19 cellular contexts compared by ENCODE assay signal in genomic region chr18:76873311-76873710, GRCh38. TPM values are rescaled to one million over a fixed set of nuclear protein-coding genes. Genes with fewer than 3 reads are reported as not detected.
A peak's percentile ranks its signal among the peaks of the same experiment; 100 is the strongest.
DNase-seq lines count a peak whose midpoint lies in the region; ATAC-seq, FAIRE-seq and TF ChIP-seq lines count a peak whose summit lies in the region.
"Had no signal": no experiment of that assay in that cellular context is flagged by ENCODE, and none has a peak within 500 bp of the region (broad histone marks: within the 10 kb centered on the region; RNA-seq: fewer than 3 reads in every experiment).

No MANE protein-coding gene starts in this region.

- H4K91ac ChIP-seq in H1 (replicated peaks; ENCODE audit: insufficient read length, low read length): no peak overlapping the region

- H3K23me2 ChIP-seq in H1 (ENCODE audit: low read depth, low read length): no peaks in the 10 kb centered on the region

- no peak overlapping the region for H2BK15ac ChIP-seq in H1 (ENCODE audit: low read length)

- no peak overlapping the region for H2AK5ac ChIP-seq in H1 (ENCODE audit: low read depth, low read length)

- H2BK12ac ChIP-seq in H1 (ENCODE audit: low read depth, low read length): no peak overlapping the region

- 95% methylated on average over 6 of the region's 6 CpGs; no CpG with 5 or more reads in 1 of the 2 experiments for WGBS in H1 (ENCODE audit: extremely low coverage in 1 of 2, insufficient coverage in 1 of 2, insufficient read length in 1 of 2, insufficient replicate concordance in 2 of 2, low coverage in 1 of 2, low lambda C conversion rate in 2 of 2, missing lambda C conversion rate in 1 of 2), 2 experiments
- WGBS in gastroesophageal sphincter (ENCODE audit: low coverage in 1 of 2), 2 donors: 57 to 79% methylated on average over 1 to 6 of the region's 6 CpGs

- TF ChIP-seq RAD21 in H1 (IDR thresholded peaks at IDR 0.05 in 1 of 2, conservative IDR thresholded peaks at IDR 0.05 in 1 of 2; ENCODE audit: low read depth in 2 of 2, low read length in 2 of 2): peak in 1 of 2 experiments; percentile 9; a peak in 1 of 4 replicates

- H3K23ac ChIP-seq in H1 (ENCODE audit: insufficient read length): no peak overlapping the region

- H2BK5ac ChIP-seq in H1 (ENCODE audit: low read depth, low read length): no peak overlapping the region; the same call in 1 of the 2 replicates

- no peak overlapping the region for H3K56ac ChIP-seq in H1 (replicated peaks; ENCODE audit: insufficient read length, low read depth, low read length)

- H3K4me1 ChIP-seq in Panc1 (ENCODE audit: control insufficient read depth, insufficient read depth, low read length): no peaks in the 10 kb centered on the region
- H3K4me1 ChIP-seq in H1 (replicated peaks in 1 of 4; ENCODE audit: control insufficient read depth in 3 of 4, insufficient read depth in 4 of 4, low read length in 3 of 4): no peaks in the 10 kb centered on the region
- no peaks in the 10 kb centered on the region for H3K4me1 ChIP-seq in gastroesophageal sphincter
- H3K4me1 ChIP-seq: HAP-1 had no signal

- FAIRE-seq in GM19239 (lab: Jason Lieb, UNC) (peak; percentile 37), H1 (lab: Jason Lieb, UNC) (no peak)
- FAIRE-seq: GM12891, GM18507, H54 had no signal

- H3K18ac ChIP-seq in H1 (ENCODE audit: extremely low read depth, low read length): no peak overlapping the region

- H2AFZ ChIP-seq in H1 (ENCODE audit: low read length): no peak overlapping the region
- H2AFZ ChIP-seq: GM23338 had no signal

- no peak overlapping the region for H4K5ac ChIP-seq in H1 (ENCODE audit: insufficient read length, low read depth, low read length)

- H3K4me3 ChIP-seq in Panc1 (ENCODE audit: low read depth in 2 of 2, low read length in 2 of 2) (no peak overlapping the region), H1 (ENCODE audit: extremely low read depth in 1 of 4, insufficient read depth in 2 of 4, low read depth in 3 of 4, low read length in 4 of 4) (no peak overlapping the region), gastroesophageal sphincter (no peak overlapping the region)
- H3K4me3 ChIP-seq: GM23338, HAP-1 had no signal

- H3K14ac ChIP-seq in H1 (ENCODE audit: insufficient read length): no peak overlapping the region

- no peak overlapping the region for H2BK120ac ChIP-seq in H1 (replicated peaks; ENCODE audit: low read depth, low read length)

- TF ChIP-seq CTCF in Panc1 (IDR thresholded peaks at IDR 0.05) (no peak), H1 (IDR thresholded peaks at IDR 0.05; ENCODE audit: control extremely low read depth in 1 of 3, insufficient read depth in 1 of 3, low read depth in 1 of 3, low read length in 3 of 3) (no peak), gastroesophageal sphincter (IDR thresholded peaks at IDR 0.05) (no peak)

- H3K79me2 ChIP-seq in H1 (ENCODE audit: control insufficient read depth in 1 of 2, insufficient read depth in 2 of 2, low read length in 2 of 2): no peaks in the 10 kb centered on the region

- H4K20me1 ChIP-seq in H1 (replicated peaks in 1 of 2; ENCODE audit: control insufficient read depth in 1 of 2, insufficient read depth in 2 of 2, low read length in 2 of 2): peaks cover 0 to 3% of the 10 kb centered on the region in 2 experiments

- H3K79me1 ChIP-seq in H1 (ENCODE audit: low read depth, low read length): no peaks in the 10 kb centered on the region

- H3K4ac ChIP-seq in H1 (replicated peaks; ENCODE audit: insufficient read length, low read depth, low read length): peak overlapping the region; percentile 16

- no peak overlapping the region for H3K4me2 ChIP-seq in H1 (ENCODE audit: insufficient read depth in 1 of 2, low read depth in 2 of 2, low read length in 2 of 2)
- H3K4me2 ChIP-seq: GM23338 had no signal

- intact Hi-C loops in Panc1 (cut with micrococcal nuclease; ENCODE audit: unreplicated experiment): no loop called here

- CTCF ChIA-PET in Panc1 (lab: Charles Lee): interaction anchor here (1.1 kb wide), 1 partner anchor 71 kb away, joined by 3 read pairs; no protein-coding TSS in a partner anchor
- CTCF ChIA-PET in H1 (lab: Charles Lee; ENCODE audit: partially characterized antibody): interaction anchor here (1.3 to 3.6 kb wide), 10 partner anchors 11 to 466 kb away, joined by 3 to 16 read pairs (median 4); no protein-coding TSS in a partner anchor

- 0 out of 7 replicates have a peak overlapping the region, but pooled peaks of 1 of the 4 experiments have one; percentile 10 for H3K9ac ChIP-seq in H1 (replicated peaks in 1 of 4; ENCODE audit: extremely low read depth in 1 of 4, low read depth in 3 of 4, low read length in 3 of 4)

- no peak overlapping the region for H2BK20ac ChIP-seq in H1 (ENCODE audit: low read length)

- no peaks in the 10 kb centered on the region for H3K9me3 ChIP-seq in Panc1 (ENCODE audit: control insufficient read depth, insufficient read depth, low read depth, low read length)
- H3K9me3 ChIP-seq in H1 (ENCODE audit: insufficient read depth in 2 of 2, low read depth in 1 of 2, low read length in 1 of 2): no peaks in the 10 kb centered on the region
- no peaks in the 10 kb centered on the region for H3K9me3 ChIP-seq in gastroesophageal sphincter
- H3K9me3 ChIP-seq: HAP-1 had no signal

- DNase-seq in GM19239 (ENCODE audit: insufficient read length, low spot score): no peak
- no peak for DNase-seq in Panc1 (ENCODE audit: low read depth, low spot score)
- DNase-seq in H1 (ENCODE audit: low read depth in 1 of 2, low spot score in 2 of 2): no peak
- DNase-seq: C1 segment of cervical spinal cord; Calu3; CD4-positive, alpha-beta memory T cell; COR-L47; DMS53; DMS79 treated with DMSO at 0.1 percent for 48 hours; GF-D8; HFFc6 had no signal

- in situ Hi-C loops in Panc1 (cut with HindIII; ENCODE audit: low pct_unique_long_range_greater_than_20kb, low sequenced_read_pairs): no loop called here

- H3K27me3 ChIP-seq in Panc1 (ENCODE audit: control insufficient read depth, insufficient read depth, low read length) (no peaks in the 10 kb centered on the region), H1 (replicated peaks in 1 of 4; ENCODE audit: control insufficient read depth in 3 of 4, extremely low read depth in 1 of 4, insufficient read depth in 3 of 4, low read length in 3 of 4) (no peaks in the 10 kb centered on the region), gastroesophageal sphincter (no peaks in the 10 kb centered on the region)

- no peak for TF ChIP-seq EP300 in H1 (IDR thresholded peaks at IDR 0.05; ENCODE audit: borderline replicate concordance in 1 of 2, low read depth in 2 of 2, low read length in 2 of 2)
- no peak for TF ChIP-seq EP300 in gastroesophageal sphincter (IDR thresholded peaks at IDR 0.05)

- ATAC-seq in Panc1: peak; percentile 32
- no peak for ATAC-seq in HG02588 (IDR thresholded peaks at IDR 0.05; ENCODE audit: unreplicated experiment)
- ATAC-seq in gastroesophageal sphincter: no peak
- no peak for ATAC-seq in GM21737 (IDR thresholded peaks at IDR 0.05; ENCODE audit: unreplicated experiment)
- ATAC-seq: GM23338 had no signal

- no peak overlapping the region for H3K27ac ChIP-seq in Panc1 (ENCODE audit: low read length)
- no peak overlapping the region for H3K27ac ChIP-seq in H1 (ENCODE audit: low read depth, low read length)
- no peak overlapping the region for H3K27ac ChIP-seq in gastroesophageal sphincter

- TF ChIP-seq POLR2A in H1 (IDR thresholded peaks at IDR 0.05; ENCODE audit: control extremely low read depth in 1 of 2, low read depth in 2 of 2, low read length in 2 of 2) (no peak), gastroesophageal sphincter (IDR thresholded peaks at IDR 0.05) (no peak)

- H3K36me3 ChIP-seq in Panc1 (ENCODE audit: control insufficient read depth, insufficient read depth, low read length): peaks cover 11% of the 10 kb centered on the region; the same call in 1 of the 2 replicates
- peaks cover 0 to 12% (median 3%) of the 10 kb centered on the region in 4 experiments; a peak in 4 of 8 replicates for H3K36me3 ChIP-seq in H1 (ENCODE audit: control insufficient read depth in 2 of 4, insufficient read depth in 4 of 4, low read length in 3 of 4)
- peaks cover 0 to 79% of the 10 kb centered on the region in 2 donors for H3K36me3 ChIP-seq in gastroesophageal sphincter

- POLR2A ChIA-PET in Panc1 (lab: Charles Lee) (no interaction called here), H1 (lab: Charles Lee; ENCODE audit: partially characterized antibody) (no interaction called here)

- BruUV-seq in Panc1 (replicated peaks; lab: Mats Ljungman, UMichigan): no TSS peak

- no peak overlapping the region for H4K8ac ChIP-seq in H1 (ENCODE audit: extremely low read depth, insufficient read depth, low read length)

TF ChIP-seq in H1, 55 proteins besides CTCF, POLR2A, EP300 and RAD21:
- TF ChIP-seq CBX5 (IDR thresholded peaks at IDR 0.05; ENCODE audit: low read depth, low read length): no peak
- TF ChIP-seq EGR1 (IDR thresholded peaks at IDR 0.05; ENCODE audit: borderline replicate concordance, low read depth, low read length): no peak
- no peak for TF ChIP-seq JUND (IDR thresholded peaks at IDR 0.05; ENCODE audit: low read length)
- TF ChIP-seq SP2 (IDR thresholded peaks at IDR 0.05; ENCODE audit: low read length): no peak
- TF ChIP-seq TAF7 (optimal IDR thresholded peaks at IDR 0.05; ENCODE audit: borderline replicate concordance, low read depth, low read length): no peak
- no peak for TF ChIP-seq USF2 (IDR thresholded peaks at IDR 0.05; ENCODE audit: low read length)
- no peak for TF ChIP-seq BCL11A (IDR thresholded peaks at IDR 0.05; ENCODE audit: low read depth in 2 of 2, low read length in 2 of 2)
- TF ChIP-seq SUZ12 (IDR thresholded peaks at IDR 0.05; ENCODE audit: low read length): no peak

RNA-seq across cellular contexts. Expression of gene ZNF236, which starts 51.0 kb away (rescaled TPM):
- 32.2 TPM for total RNA-seq in Panc1 (2021; ENCODE audit: unreplicated experiment)
- polyA plus RNA-seq in Panc1 (2012; ENCODE audit: insufficient read length): 12.4 TPM
- 14.2 and 14.5 TPM in 2 replicates for total RNA-seq in H1 (2021; fragmentation: NEBNext Ultra II Directional; extraction: Animal tissue kit (Norgen Biotek cat#: 25700))
- 6.7 and 8.3 TPM in 2 replicates for polyA plus RNA-seq in H1 (2011; rRNA removed)
- 7.4 TPM for polyA plus RNA-seq in H1 (2011; cell fraction: cytosol; rRNA removed)
- 34.9 TPM for polyA plus RNA-seq in H1 (2011; cell fraction: nucleus; rRNA removed)
- polyA plus RNA-seq in H1 (2012, experiment 1 of 2): 4.6 to 5.7 TPM (median 5.3 TPM) in 4 replicates
- polyA plus RNA-seq in H1 (2012, experiment 2 of 2): 0.30 TPM
- 7.3 TPM for polyA plus RNA-seq in H1 (2013, experiment 1 of 2)
- polyA plus RNA-seq in H1 (2013, experiment 2 of 2): 7.3 TPM
- polyA minus RNA-seq in H1 (2011; rRNA and poly(A)+ RNA removed): 27.2 and 45.7 TPM in 2 replicates
- polyA minus RNA-seq in H1 (2011; cell fraction: cytosol; rRNA and poly(A)+ RNA removed): 10.1 TPM
- 81.8 TPM for polyA minus RNA-seq in H1 (2011; cell fraction: nucleus; rRNA and poly(A)+ RNA removed)
- 10 to 100 TPM in 3 of 4 donors, 1 to 10 TPM in 1; 8.5 to 26.8 (median 16.8) TPM for total RNA-seq in gastroesophageal sphincter
